Comparison of ENCODE assay signal across 21 cellular contexts in genomic region chr10:11143240-11143639, GRCh38.
DNase-seq lines count a peak whose midpoint lies in the region; ATAC-seq and TF ChIP-seq lines count a peak whose summit lies in the region.
"Had no signal": no experiment of that assay in that cellular context is flagged by ENCODE, and none has a peak within 500 bp of the region (broad histone marks: within the 10 kb centered on the region; RNA-seq: fewer than 3 reads in every experiment).

No MANE protein-coding gene starts in this region.

- no peak overlapping the region for H3K4me3 ChIP-seq in NB4 (ENCODE audit: low read depth, low read length)
- H3K4me3 ChIP-seq: colonic mucosa, gastrocnemius medialis, HAP-1, smooth muscle cell had no signal

- H3K36me3 Mint-ChIP-seq in activated T-cell treated with anti-CD3 and anti-CD28 coated beads, Interleukin-2, amount 50 U/mL, for 72 hours (ENCODE audit: insufficient read depth in 2 of 2) = peaks cover 0 to 1% of the 10 kb centered on the region in 2 donors
- peaks cover 27% of the 10 kb centered on the region for H3K36me3 Mint-ChIP-seq in brain
- no peaks in the 10 kb centered on the region for H3K36me3 Mint-ChIP-seq in stimulated activated memory B cell treated with anti-CD40 and anti-IgM and Interleukin-4, amounts not matched to agents 10 μg/mL and 1 μg/mL and 100 μg/mL, for 72 hours

- H3K27me3 Mint-ChIP-seq in activated T-cell treated with anti-CD3 and anti-CD28 coated beads, Interleukin-2, amount 50 U/mL, for 72 hours (ENCODE audit: low read depth) = no peaks in the 10 kb centered on the region
- H3K27me3 Mint-ChIP-seq in brain = peaks cover 3% of the 10 kb centered on the region
- no peaks in the 10 kb centered on the region for H3K27me3 Mint-ChIP-seq in stimulated activated memory B cell treated with anti-CD40 and anti-IgM and Interleukin-4, amounts not matched to agents 10 μg/mL and 1 μg/mL and 100 μg/mL, for 72 hours

- H3K4me1 Mint-ChIP-seq in activated T-cell treated with anti-CD3 and anti-CD28 coated beads, Interleukin-2, amount 50 U/mL, for 72 hours (ENCODE audit: low read depth) = peaks cover 84% of the 10 kb centered on the region
- H3K4me1 Mint-ChIP-seq in brain = peaks cover 82% of the 10 kb centered on the region
- peaks cover 73% of the 10 kb centered on the region for H3K4me1 Mint-ChIP-seq in stimulated activated memory B cell treated with anti-CD40 and anti-IgM and Interleukin-4, amounts not matched to agents 10 μg/mL and 1 μg/mL and 100 μg/mL, for 72 hours

- no peak for DNase-seq in activated T-cell treated with anti-CD3 and anti-CD28 coated beads, Interleukin-2, amount 50 U/mL, for 72 hours
- DNase-seq in activated T-cell treated with anti-CD3 and anti-CD28 coated beads, Interleukin-2, amount 50 U/mL, for 1 hour = no peak
- DNase-seq in NB4 (ENCODE audit: low read depth) (peak; percentile 42), GOT3 (lab: John Stamatoyannopoulos, UW) (no peak), Ammon's horn (ENCODE audit: low spot score) (no peak), epidermal melanocyte (ENCODE audit: insufficient read length, low spot score) (no peak)
- DNase-seq: activated CD4-positive, alpha-beta T cell treated with anti-CD3 and anti-CD28 coated beads, Interleukin-2, amount 50 U/mL, for 48 hours; aorta; Calu3; colonic mucosa; gastrocnemius medialis; NCI-H187; NCI-H446 treated with DMSO at 0.1 percent for 48 hours; posterior cingulate gyrus; Right ventricle myocardium superior; T1000 had no signal

- no peaks in the 10 kb centered on the region for H3K9me3 Mint-ChIP-seq in activated T-cell treated with anti-CD3 and anti-CD28 coated beads, Interleukin-2, amount 50 U/mL, for 72 hours
- H3K9me3 Mint-ChIP-seq in brain = peaks cover 0 to 7% (median 0%) of the 10 kb centered on the region in 5 experiments
- H3K9me3 Mint-ChIP-seq in stimulated activated memory B cell treated with anti-CD40 and anti-IgM and Interleukin-4, amounts not matched to agents 10 μg/mL and 1 μg/mL and 100 μg/mL, for 72 hours = peaks cover 2% of the 10 kb centered on the region
- H3K9me3 Mint-ChIP-seq: activated T-helper 2 cell treated with anti-CD3 and anti-CD28 coated beads, Interferon-gamma antibody, Interleukin-2, Interleukin-4, amounts not matched to agents 10 μg/mL and 5 μg/mL and 100 μg/mL, durations not matched to agents 14 hours and 24 hours and 36 hours had no signal

- TF ChIP-seq POLR2A in NB4 (IDR thresholded peaks at IDR 0.05; ENCODE audit: extremely low read depth, insufficient read length) = no peak

- ATAC-seq in activated T-cell treated with anti-CD3 and anti-CD28 coated beads, Interleukin-2, amount 50 U/mL, for 72 hours (replicated peaks in 1 of 2) = no peak
- ATAC-seq in stimulated activated memory B cell treated with anti-CD40 and anti-IgM and Interleukin-4, amounts not matched to agents 10 μg/mL and 1 μg/mL and 100 μg/mL, for 72 hours = no peak
- ATAC-seq: gastrocnemius medialis had no signal

- TF ChIP-seq CTCF in NB4 (IDR thresholded peaks at IDR 0.05; ENCODE audit: low read depth, low read length) = no peak
- no peak for TF ChIP-seq CTCF in brain (conservative IDR thresholded peaks at IDR 0.05)

- peak overlapping the region; percentile 78 for H3K27ac Mint-ChIP-seq in activated T-cell treated with anti-CD3 and anti-CD28 coated beads, Interleukin-2, amount 50 U/mL, for 72 hours
- H3K27ac Mint-ChIP-seq in brain = peak overlapping the region in 3 of 5 experiments; percentile 14 to 30 (median 19)
- peak overlapping the region; percentile 66 for H3K27ac Mint-ChIP-seq in stimulated activated memory B cell treated with anti-CD40 and anti-IgM and Interleukin-4, amounts not matched to agents 10 μg/mL and 1 μg/mL and 100 μg/mL, for 72 hours

- peak overlapping the region in 1 of 2 donors; percentile 10 for H3K4me3 Mint-ChIP-seq in activated T-cell treated with anti-CD3 and anti-CD28 coated beads, Interleukin-2, amount 50 U/mL, for 72 hours
- no peak overlapping the region for H3K4me3 Mint-ChIP-seq in brain
- no peak overlapping the region for H3K4me3 Mint-ChIP-seq in stimulated activated memory B cell treated with anti-CD40 and anti-IgM and Interleukin-4, amounts not matched to agents 10 μg/mL and 1 μg/mL and 100 μg/mL, for 72 hours

Comparison
In these comparisons a context has a peak if more than half of its experiments do, and no peak if none do; other contexts are left out.
1. H3K27ac Mint-ChIP-seq: peak in every context shown above with its lines; median percentile 78 in activated T-cell treated with anti-CD3 and anti-CD28 coated beads, Interleukin-2, amount 50 U/mL, for 72 hours; 66 in stimulated activated memory B cell treated with anti-CD40 and anti-IgM and Interleukin-4, amounts not matched to agents 10 μg/mL and 1 μg/mL and 100 μg/mL, for 72 hours; 19 in brain.